In genomic region chr4:21450331-21450730, GRCh38 we compare ENCODE assay signal across 30 cellular contexts.
"Had no signal": no experiment of that assay in that cellular context is flagged by ENCODE, and none has a peak within 500 bp of the region (broad histone marks: within the 10 kb centered on the region; RNA-seq: fewer than 3 reads in every experiment).

No MANE protein-coding gene starts in this region.

- H3K27ac Mint-ChIP-seq: activated CD4-positive, alpha-beta memory T cell treated with anti-CD3 and anti-CD28 coated beads, Interleukin-2, amount 10 ng/mL, durations not matched to agents 7 days and 5 days; activated CD8-positive, alpha-beta memory T cell treated with anti-CD3 and anti-CD28 coated beads, Interleukin-2, amount 10 ng/mL, durations not matched to agents 7 days and 5 days; activated naive CD8-positive, alpha-beta T cell treated with anti-CD3 and anti-CD28 coated beads for 36 hours; T-helper 1 cell treated with Interleukin-12 subunit alpha and Interleukin-12 subunit beta and Interleukin-4 antibody, amounts not matched to agents 30 μg/mL and 1 μg/mL, for 36 hours; T-helper 2 cell treated with Interferon-gamma antibody and Interleukin-4, amounts not matched to agents 5 μg/mL and 100 μg/mL, for 36 hours had no signal

- ATAC-seq: activated CD8-positive, alpha-beta memory T cell treated with anti-CD3 and anti-CD28 coated beads, Interleukin-2, amount 10 ng/mL, durations not matched to agents 7 days and 5 days; Panc1 had no signal

- H3K4me2 ChIP-seq: SK-N-SH had no signal

- H3K9ac ChIP-seq: SK-N-SH had no signal

- H3K27me3 ChIP-seq: cardiac muscle cell, SJSA1 had no signal

- H3K27ac ChIP-seq: cardiac muscle cell, SJSA1 had no signal

- H3K36me3 ChIP-seq: cardiac muscle cell, SJSA1 had no signal

- H3K9me3 Mint-ChIP-seq: activated CD4-positive, alpha-beta memory T cell treated with anti-CD3 and anti-CD28 coated beads, Interleukin-2, amount 10 ng/mL, durations not matched to agents 7 days and 5 days; activated naive CD8-positive, alpha-beta T cell treated with anti-CD3 and anti-CD28 coated beads for 36 hours; T-helper 1 cell treated with Interleukin-12 subunit alpha and Interleukin-12 subunit beta and Interleukin-4 antibody, amounts not matched to agents 30 μg/mL and 1 μg/mL, for 36 hours had no signal

- H3K36me3 Mint-ChIP-seq: activated CD8-positive, alpha-beta memory T cell treated with anti-CD3 and anti-CD28 coated beads, Interleukin-2, amount 10 ng/mL, durations not matched to agents 7 days and 5 days; activated naive CD8-positive, alpha-beta T cell treated with anti-CD3 and anti-CD28 coated beads for 36 hours had no signal

- H3K27me3 Mint-ChIP-seq: activated CD4-positive, alpha-beta memory T cell treated with anti-CD3 and anti-CD28 coated beads, Interleukin-2, amount 10 ng/mL, durations not matched to agents 7 days and 5 days; activated CD8-positive, alpha-beta memory T cell treated with anti-CD3 and anti-CD28 coated beads, Interleukin-2, amount 10 ng/mL, durations not matched to agents 7 days and 5 days; activated naive CD8-positive, alpha-beta T cell treated with anti-CD3 and anti-CD28 coated beads for 36 hours; central memory CD8-positive, alpha-beta T cell had no signal

- DNase-seq: activated CD4-positive, alpha-beta memory T cell treated with anti-CD3 and anti-CD28 coated beads, Interleukin-2, amount 10 ng/mL, durations not matched to agents 7 days and 5 days; activated CD8-positive, alpha-beta memory T cell treated with anti-CD3 and anti-CD28 coated beads for 24 hours; activated CD8-positive, alpha-beta memory T cell treated with anti-CD3 and anti-CD28 coated beads, Interleukin-2, amount 10 ng/mL, durations not matched to agents 7 days and 5 days; activated CD8-positive, alpha-beta memory T cell treated with anti-CD3 and anti-CD28 coated beads, Interleukin-2, amount 50 U/mL, for 48 hours; activated effector memory CD4-positive, alpha-beta T cell treated with Interleukin-2 at 50 U/mL for 16 hours; activated naive CD4-positive, alpha-beta T cell; activated naive CD4-positive, alpha-beta T cell treated with anti-CD3 and anti-CD28 coated beads, Interleukin-2, amount 50 U/mL, for 16 hours; activated naive CD8-positive, alpha-beta T cell treated with anti-CD3 and anti-CD28 coated beads for 36 hours; activated T-cell treated with anti-CD3 and anti-CD28 coated beads, Interleukin-2, amount 50 U/mL, for 48 hours; amniotic stem cell; aorta; NCI-H1092 treated with DMSO at 0.1 percent for 48 hours; NCI-H1417; NCI-H146; NCI-H187; NCI-H2081; NCI-H2227 treated with DMSO at 0.1 percent for 48 hours; NCI-H446; NCI-H510A treated with DMSO at 0.1 percent for 48 hours; NCI-H526 treated with DMSO at 0.1 percent for 48 hours; NCI-H774; RPMI8226; SHP77 treated with DMSO at 0.1 percent for 48 hours; SK-N-SH had no signal

- H3K4me1 Mint-ChIP-seq: activated CD4-positive, alpha-beta memory T cell treated with anti-CD3 and anti-CD28 coated beads, Interleukin-2, amount 10 ng/mL, durations not matched to agents 7 days and 5 days; activated CD8-positive, alpha-beta memory T cell treated with anti-CD3 and anti-CD28 coated beads, Interleukin-2, amount 10 ng/mL, durations not matched to agents 7 days and 5 days; activated naive CD8-positive, alpha-beta T cell treated with anti-CD3 and anti-CD28 coated beads for 36 hours; central memory CD8-positive, alpha-beta T cell had no signal

- H3K4me3 Mint-ChIP-seq: activated CD4-positive, alpha-beta memory T cell treated with anti-CD3 and anti-CD28 coated beads, Interleukin-2, amount 10 ng/mL, durations not matched to agents 7 days and 5 days; activated CD8-positive, alpha-beta memory T cell treated with anti-CD3 and anti-CD28 coated beads, Interleukin-2, amount 10 ng/mL, durations not matched to agents 7 days and 5 days; activated naive CD8-positive, alpha-beta T cell treated with anti-CD3 and anti-CD28 coated beads for 36 hours; central memory CD8-positive, alpha-beta T cell; T-helper 1 cell treated with Interleukin-12 subunit alpha and Interleukin-12 subunit beta and Interleukin-4 antibody, amounts not matched to agents 30 μg/mL and 1 μg/mL, for 36 hours; T-helper 2 cell treated with Interferon-gamma antibody and Interleukin-4, amounts not matched to agents 5 μg/mL and 100 μg/mL, for 36 hours had no signal

- H3K4me3 ChIP-seq: cardiac muscle cell, SJSA1 had no signal

- H3K4me1 ChIP-seq: SJSA1 had no signal
